Comparison of ENCODE assay signal across 17 cellular contexts in the genomic region with DNA sequence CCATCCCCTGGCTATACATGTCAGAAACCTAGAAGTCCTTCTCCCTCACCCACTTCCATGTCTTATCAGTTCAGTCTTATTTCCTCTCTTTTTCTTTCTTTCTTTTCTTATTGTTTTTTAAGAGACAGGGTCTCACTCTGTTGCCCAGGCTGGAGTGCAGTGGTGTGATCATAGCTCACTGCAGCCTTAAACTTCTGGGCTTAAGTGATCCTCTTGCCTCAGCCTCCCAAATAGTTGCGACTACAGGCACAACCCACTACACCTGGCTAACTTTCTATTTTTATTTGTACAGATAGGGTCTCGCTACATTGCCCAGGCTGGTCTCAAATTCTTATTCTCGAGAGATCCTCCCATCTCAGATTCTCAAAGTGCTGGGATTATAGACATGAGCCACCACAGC. TPM values are rescaled to one million over a fixed set of nuclear protein-coding genes. Genes with fewer than 3 reads are reported as not detected.
A peak's percentile ranks its signal among the peaks of the same experiment; 100 is the strongest.
DNase-seq lines count a peak whose midpoint lies in the region; ATAC-seq and TF ChIP-seq lines count a peak whose summit lies in the region.
"Had no signal": no experiment of that assay in that cellular context is flagged by ENCODE, and none has a peak within 500 bp of the region (broad histone marks: within the 10 kb centered on the region; RNA-seq: fewer than 3 reads in every experiment).

No MANE protein-coding gene starts in this region.

- ATAC-seq in T-cell (replicated peaks in 1 of 4) (no peak), HG03354 (IDR thresholded peaks at IDR 0.05; ENCODE audit: poor library complexity, severe bottlenecking, unreplicated experiment) (no peak)
- ATAC-seq in central memory CD8-positive, alpha-beta T cell (replicated peaks; ENCODE audit: extremely low read depth, poor library complexity, severe bottlenecking): no peak
- ATAC-seq: Panc1, Right ventricle myocardium inferior had no signal

- H3K4me3 Mint-ChIP-seq in MCF 10A (ENCODE audit: unreplicated experiment): no peak overlapping the region
- H3K4me3 Mint-ChIP-seq in T-cell: no peak overlapping the region
- no peak overlapping the region for H3K4me3 Mint-ChIP-seq in central memory CD8-positive, alpha-beta T cell
- H3K4me3 Mint-ChIP-seq in type B pancreatic cell: no peak overlapping the region

- BruUV-seq in MCF 10A (replicated peaks; lab: Mats Ljungman, UMichigan): no TSS peak

- no peaks in the 10 kb centered on the region for H3K27me3 ChIP-seq in breast epithelium
- H3K27me3 ChIP-seq: BE2C had no signal

- TF ChIP-seq CTCF in MCF 10A (IDR thresholded peaks at IDR 0.05; ENCODE audit: unreplicated experiment) (no peak), breast epithelium (IDR thresholded peaks at IDR 0.05) (no peak), type B pancreatic cell (conservative IDR thresholded peaks at IDR 0.05) (no peak)

- H3K36me3 Mint-ChIP-seq in MCF 10A (ENCODE audit: insufficient read depth, unreplicated experiment): peaks cover 74% of the 10 kb centered on the region
- H3K36me3 Mint-ChIP-seq in T-cell: peaks cover 17% of the 10 kb centered on the region
- H3K36me3 Mint-ChIP-seq in central memory CD8-positive, alpha-beta T cell (ENCODE audit: insufficient read depth): peaks cover 9% of the 10 kb centered on the region
- H3K36me3 Mint-ChIP-seq in type B pancreatic cell: peaks cover 8% of the 10 kb centered on the region

- TF ChIP-seq POLR2A in breast epithelium (IDR thresholded peaks at IDR 0.05): no peak

- DNase-seq in MCF 10A (ENCODE audit: unreplicated experiment): no peak
- no peak for DNase-seq in breast epithelium (ENCODE audit: low spot score in 2 of 2)
- DNase-seq in T-cell: no peak
- no peak for DNase-seq in central memory CD8-positive, alpha-beta T cell (ENCODE audit: low spot score in 2 of 2)
- no peak for DNase-seq in type B pancreatic cell (ENCODE audit: extremely low spot score, unreplicated experiment)
- no peak for DNase-seq in OCI-M2 (lab: John Stamatoyannopoulos, UW; ENCODE audit: unreplicated experiment)
- DNase-seq in stimulated activated CD4-positive, alpha-beta T cell treated with anti-CD3 and anti-CD28 coated beads, Interleukin-2, amount 100 ng/mL, for 24 hours: no peak
- DNase-seq: BE2C; CD8-positive, alpha-beta memory T cell; Kasumi-1; NCI-H187 treated with DMSO at 0.1 percent for 48 hours; NCI-H2171; NCI-H446 treated with DMSO at 0.1 percent for 48 hours; NCI-H748 treated with DMSO at 0.1 percent for 48 hours had no signal

- H3K27ac ChIP-seq in breast epithelium: no peak overlapping the region

- no peaks in the 10 kb centered on the region for H3K36me3 ChIP-seq in breast epithelium

- H3K9me3 Mint-ChIP-seq in MCF 10A (ENCODE audit: unreplicated experiment) (no peaks in the 10 kb centered on the region), T-cell (no peaks in the 10 kb centered on the region), type B pancreatic cell (no peaks in the 10 kb centered on the region)
- H3K9me3 Mint-ChIP-seq in central memory CD8-positive, alpha-beta T cell: no peaks in the 10 kb centered on the region
- H3K9me3 Mint-ChIP-seq: CD8-positive, alpha-beta memory T cell had no signal

- CTCF ChIA-PET in MCF 10A (lab: Yijun Ruan, JAX) (no interaction called here), T-cell (lab: Charles Lee) (no interaction called here)

- intact Hi-C loops in MCF 10A (cut with micrococcal nuclease): no loop called here
- intact Hi-C loops in breast epithelium (cut with DNase I; ENCODE audit: low total_unique reads): no loop called here

- H3K4me1 Mint-ChIP-seq in MCF 10A (ENCODE audit: insufficient read depth, unreplicated experiment): peaks cover 7% of the 10 kb centered on the region
- H3K4me1 Mint-ChIP-seq in T-cell: peaks cover 15 to 36% (median 30%) of the 10 kb centered on the region in 3 donors
- H3K4me1 Mint-ChIP-seq in central memory CD8-positive, alpha-beta T cell: peaks cover 9% of the 10 kb centered on the region
- H3K4me1 Mint-ChIP-seq in type B pancreatic cell (ENCODE audit: unreplicated experiment): peaks cover 23% of the 10 kb centered on the region

- H3K27me3 Mint-ChIP-seq in MCF 10A (ENCODE audit: insufficient read depth, unreplicated experiment): no peaks in the 10 kb centered on the region
- H3K27me3 Mint-ChIP-seq in T-cell: no peaks in the 10 kb centered on the region
- H3K27me3 Mint-ChIP-seq in central memory CD8-positive, alpha-beta T cell: no peaks in the 10 kb centered on the region
- no peaks in the 10 kb centered on the region for H3K27me3 Mint-ChIP-seq in type B pancreatic cell

- H3K27ac Mint-ChIP-seq in MCF 10A (ENCODE audit: low read depth, unreplicated experiment) (peak overlapping the region; percentile 2), T-cell (peak overlapping the region; percentile 0 to 40), type B pancreatic cell (peak overlapping the region; percentile 42)
- H3K27ac Mint-ChIP-seq in central memory CD8-positive, alpha-beta T cell (ENCODE audit: low read depth): peak overlapping the region; percentile 16

- H3K4me1 ChIP-seq in breast epithelium: peaks cover 0 to 4% of the 10 kb centered on the region in 2 donors

- H3K9me3 ChIP-seq in breast epithelium: no peaks in the 10 kb centered on the region
- H3K9me3 ChIP-seq: BE2C had no signal

- H3K4me3 ChIP-seq in breast epithelium: no peak overlapping the region

- POLR2A ChIA-PET in MCF 10A (lab: Yijun Ruan, JAX) (no interaction called here), T-cell (lab: Charles Lee) (interaction anchor here in 1 of 2 donors (0.6 kb wide), 1 partner anchor 11 kb away, joined by 3 read pairs; no protein-coding TSS in a partner anchor)

RNA-seq across cellular contexts. Expression of a gene that starts 2.8 kb away (rescaled TPM):
- total RNA-seq in MCF 10A (2022) (33.2 and 44.7 TPM in 2 replicates), breast epithelium (10 to 100 TPM; 14.6 to 25.2 (median 18.6) TPM), T-cell (10 to 100 TPM; 10.4 to 19.4 (median 13.9) TPM), type B pancreatic cell (ENCODE audit: low replicate concordance) (26.8 and 40.8 TPM in 2 replicates)

RNA-seq across cellular contexts. Expression of a gene that starts 15.9 kb away (rescaled TPM):
- total RNA-seq in MCF 10A (2022): 85.6 and 94.4 TPM in 2 replicates
- total RNA-seq in breast epithelium: 100 to 1,000 TPM; 154 to 165 (median 164) TPM
- total RNA-seq in T-cell: 10 to 100 TPM; 15.7 to 36.2 (median 34.7) TPM
- 95.0 and 126 TPM in 2 replicates for total RNA-seq in type B pancreatic cell (ENCODE audit: low replicate concordance)

RNA-seq across cellular contexts. Expression of a gene that starts 44.7 kb away (rescaled TPM):
- total RNA-seq in MCF 10A (2022) (0.82 and 1.2 TPM in 2 replicates), breast epithelium (10 to 100 TPM; 14.9 to 20.6 (median 15.2) TPM), T-cell (10 to 100 TPM; 21.7 to 36.8 (median 30.6) TPM), type B pancreatic cell (ENCODE audit: low replicate concordance) (10.8 and 24.8 TPM in 2 replicates)

RNA-seq across cellular contexts. Expression of a gene that starts 58.8 kb away (rescaled TPM):
- total RNA-seq in MCF 10A (2022): 27.2 and 35.3 TPM in 2 replicates
- total RNA-seq in breast epithelium: 10 to 100 TPM; 33.8 to 55.0 (median 37.3) TPM
- total RNA-seq in T-cell: 10 to 100 TPM; 28.5 to 52.4 (median 41.7) TPM
- total RNA-seq in type B pancreatic cell (ENCODE audit: low replicate concordance): 39.4 and 42.7 TPM in 2 replicates
